Comparison of ENCODE assay signal across 30 cellular contexts in the genomic region with DNA sequence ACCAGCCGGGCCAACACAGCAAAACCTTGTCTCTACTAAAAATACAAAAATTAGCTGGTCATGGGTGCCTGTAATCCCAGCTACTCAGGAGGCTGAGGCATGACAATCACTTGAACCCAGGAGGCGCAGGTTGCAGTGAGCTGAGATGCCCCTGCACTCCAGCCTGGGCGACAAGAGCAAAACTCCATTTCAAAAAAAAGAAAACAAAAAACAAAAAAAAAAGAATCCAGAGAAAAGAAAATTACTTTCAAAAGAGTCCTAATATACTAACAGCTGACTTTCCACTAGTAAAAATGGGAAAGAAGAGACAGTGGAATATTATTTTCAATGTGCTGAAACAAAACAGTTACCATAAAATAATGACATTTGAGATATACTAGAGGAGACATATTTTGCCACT. TPM values are rescaled to one million over a fixed set of nuclear protein-coding genes. Genes with fewer than 3 reads are reported as not detected.
"Had no signal": no experiment of that assay in that cellular context is flagged by ENCODE, and none has a peak within 500 bp of the region (broad histone marks: within the 10 kb centered on the region; RNA-seq: fewer than 3 reads in every experiment).

No MANE protein-coding gene starts in this region.

- H3K27ac ChIP-seq: neural progenitor cell, ovary, parathyroid adenoma, psoas muscle, skin epidermis, spleen, suprapubic skin, testis, tibial artery, transverse colon, upper lobe of right lung, uterus had no signal

- H3K4me1 ChIP-seq: neural progenitor cell, parathyroid adenoma, psoas muscle, spleen, suprapubic skin, testis, tibial artery, transverse colon, upper lobe of right lung, uterus had no signal

- H3K79me2 ChIP-seq: parathyroid adenoma had no signal

- H3K9me3 ChIP-seq: ovary, psoas muscle, suprapubic skin, testis, tibial artery, transverse colon, upper lobe of right lung, uterus had no signal

- H2AFZ ChIP-seq: neural progenitor cell, parathyroid adenoma had no signal

- DNase-seq: natural killer cell; occipital lobe; ovary; posterior cingulate gyrus; psoas muscle; right cardiac atrium; spleen; stimulated activated CD4-positive, alpha-beta T cell treated with anti-CD3 and anti-CD28 coated beads, Interleukin-12 subunit alpha, Interleukin-12 subunit beta, amount 100 ng/mL, for 4 hours; stimulated activated CD4-positive, alpha-beta T cell treated with anti-CD3 and anti-CD28 coated beads, Interleukin-1b, Interleukin-23, amount 100 ng/mL, for 48 hours; stimulated activated CD4-positive, alpha-beta T cell treated with anti-CD3 and anti-CD28 coated beads, Interleukin-4, amount 100 ng/mL, for 1 hour; stimulated activated CD4-positive, alpha-beta T cell treated with anti-CD3 and anti-CD28 coated beads, Interleukin-4, amount 100 ng/mL, for 4 hours; stimulated activated CD8-positive, alpha-beta memory T cell treated with anti-CD3 and anti-CD28 coated beads, Interleukin-4, amount 100 ng/mL, for 48 hours; stimulated activated naive CD4-positive, alpha-beta T cell; stimulated activated naive CD8-positive, alpha-beta T cell treated with anti-CD3 and anti-CD28 coated beads, Interleukin-15, amount 100 ng/mL, for 72 hours; stimulated activated naive CD8-positive, alpha-beta T cell treated with anti-CD3 and anti-CD28 coated beads, Interleukin-15, Interleukin-2, amounts not matched to agents 100 U/mL and 50 U/mL, for 24 hours; substantia nigra; testis; tibial artery; transverse colon; upper lobe of right lung; uterus had no signal

- H3K4me3 ChIP-seq: neural progenitor cell, ovary, psoas muscle, skin epidermis, smooth muscle cell, spleen, suprapubic skin, testis, tibial artery, transverse colon, upper lobe of right lung, uterus had no signal

- H3K36me3 ChIP-seq: neural progenitor cell, ovary, spleen, suprapubic skin, tibial artery, transverse colon, upper lobe of right lung, uterus had no signal

- H3K27me3 ChIP-seq: ovary, testis, tibial artery, upper lobe of right lung, uterus had no signal

- H3K9ac ChIP-seq: neural progenitor cell, parathyroid adenoma had no signal

- ATAC-seq: natural killer cell; psoas muscle; right cardiac atrium; sciatic nerve; stimulated activated memory B cell treated with anti-CD40 and anti-IgM and Interleukin-4, amounts not matched to agents 10 μg/mL and 1 μg/mL and 100 μg/mL, for 72 hours; stimulated activated naive CD8-positive, alpha-beta T cell treated with anti-CD3 and anti-CD28 coated beads, Interleukin-15, amount 100 ng/mL, for 72 hours; stimulated activated naive CD8-positive, alpha-beta T cell treated with anti-CD3 and anti-CD28 coated beads, Interleukin-15, Interleukin-2, amounts not matched to agents 100 U/mL and 50 U/mL, for 24 hours; upper lobe of right lung had no signal

- H3K4me2 ChIP-seq: neural progenitor cell, smooth muscle cell had no signal

RNA-seq across cellular contexts. Expression of gene INSM2, which starts 8.3 kb away (rescaled TPM):
- total RNA-seq: natural killer cell, osteoblast, psoas muscle, right cardiac atrium, sciatic nerve, smooth muscle cell, suprapubic skin, upper lobe of right lung had no signal
- polyA plus RNA-seq: ovary, psoas muscle, right cardiac atrium, smooth muscle cell, urinary bladder had no signal
